In the genomic region with DNA sequence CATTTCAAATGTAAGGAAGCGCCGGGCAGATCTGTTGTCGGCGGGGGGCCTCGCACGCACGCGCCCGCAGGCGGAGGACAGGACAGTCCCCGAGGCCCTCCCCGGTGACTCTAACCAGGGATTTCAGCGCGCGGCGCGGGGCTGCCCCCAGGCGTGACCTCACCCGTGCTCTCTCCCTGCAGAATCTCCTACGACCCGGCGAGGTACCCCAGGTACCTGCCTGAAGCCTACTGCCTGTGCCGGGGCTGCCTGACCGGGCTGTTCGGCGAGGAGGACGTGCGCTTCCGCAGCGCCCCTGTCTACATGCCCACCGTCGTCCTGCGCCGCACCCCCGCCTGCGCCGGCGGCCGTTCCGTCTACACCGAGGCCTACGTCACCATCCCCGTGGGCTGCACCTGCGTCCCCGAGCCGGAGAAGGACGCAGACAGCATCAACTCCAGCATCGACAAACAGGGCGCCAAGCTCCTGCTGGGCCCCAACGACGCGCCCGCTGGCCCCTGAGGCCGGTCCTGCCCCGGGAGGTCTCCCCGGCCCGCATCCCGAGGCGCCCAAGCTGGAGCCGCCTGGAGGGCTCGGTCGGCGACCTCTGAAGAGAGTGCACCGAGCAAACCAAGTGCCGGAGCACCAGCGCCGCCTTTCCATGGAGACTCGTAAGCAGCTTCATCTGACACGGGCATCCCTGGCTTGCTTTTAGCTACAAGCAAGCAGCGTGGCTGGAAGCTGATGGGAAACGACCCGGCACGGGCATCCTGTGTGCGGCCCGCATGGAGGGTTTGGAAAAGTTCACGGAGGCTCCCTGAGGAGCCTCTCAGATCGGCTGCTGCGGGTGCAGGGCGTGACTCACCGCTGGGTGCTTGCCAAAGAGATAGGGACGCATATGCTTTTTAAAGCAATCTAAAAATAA, we compare ENCODE assay signal across 10 cellular contexts. TPM values are rescaled to one million over a fixed set of nuclear protein-coding genes. Genes with fewer than 3 reads are reported as not detected.
DNase-seq lines count a peak whose midpoint lies in the region; ATAC-seq and TF ChIP-seq lines count a peak whose summit lies in the region.
"Had no signal": no experiment of that assay in that cellular context is flagged by ENCODE, and none has a peak within 500 bp of the region (broad histone marks: within the 10 kb centered on the region; RNA-seq: fewer than 3 reads in every experiment).

No MANE protein-coding gene starts in this region.

- DNase-seq in NCI-H1417 (lab: John Stamatoyannopoulos, UW): peak in 2 of 3 experiments; percentile 64 to 68
- no peak for DNase-seq in NCI-H1417 treated with DMSO at 0.1 percent for 48 hours (lab: John Stamatoyannopoulos, UW)
- no peak for DNase-seq in esophagus muscularis mucosa (ENCODE audit: extremely low spot score)
- DNase-seq in natural killer cell treated with Interleukin-12 subunit alpha and Interleukin-12 subunit beta and Interleukin-15 and Interleukin-18, amount 100 ng/mL, for 72 hours (ENCODE audit: low spot score): no peak
- no peak for DNase-seq in T-helper 1 cell
- DNase-seq in GM13977 (ENCODE audit: low spot score): no peak

- in situ Hi-C loops in GM13977 (cut with MboI; ENCODE audit: low pct_unique_long_range_greater_than_20kb, low sequenced_read_pairs, unreplicated experiment): no loop called here

- peaks cover 0 to 7% of the 10 kb centered on the region in 2 donors for H3K27me3 Mint-ChIP-seq in natural killer cell treated with Interleukin-12 subunit alpha and Interleukin-12 subunit beta and Interleukin-15 and Interleukin-18, amount 100 ng/mL, for 72 hours

- TF ChIP-seq CTCF in esophagus muscularis mucosa (IDR thresholded peaks at IDR 0.05): no peak
- TF ChIP-seq CTCF in GM13977 (IDR thresholded peaks at IDR 0.05; ENCODE audit: extremely low read depth, insufficient read depth, missing control alignments): no peak

- TF ChIP-seq POLR2A in esophagus muscularis mucosa (IDR thresholded peaks at IDR 0.05; ENCODE audit: low read depth): no peak

- no peaks in the 10 kb centered on the region for H3K36me3 Mint-ChIP-seq in natural killer cell treated with Interleukin-12 subunit alpha and Interleukin-12 subunit beta and Interleukin-15 and Interleukin-18, amount 100 ng/mL, for 72 hours

- H3K9me3 Mint-ChIP-seq in natural killer cell treated with Interleukin-12 subunit alpha and Interleukin-12 subunit beta and Interleukin-15 and Interleukin-18, amount 100 ng/mL, for 72 hours: no peaks in the 10 kb centered on the region

- H3K4me3 ChIP-seq in esophagus muscularis mucosa: peak overlapping the region; percentile 43 to 51 (median 47)
- H3K4me3 ChIP-seq: BLaER1 treated with 17β-estradiol and CSF1 and Interleukin-3, amounts not matched to agents 10 nM and 100 nM; PC-9 had no signal

- H3K4me1 ChIP-seq in esophagus muscularis mucosa: peaks cover 8 to 13% (median 12%) of the 10 kb centered on the region in 4 donors

- H3K9me3 ChIP-seq in esophagus muscularis mucosa: no peaks in the 10 kb centered on the region
- H3K9me3 ChIP-seq: BLaER1 treated with 17β-estradiol and CSF1 and Interleukin-3, amounts not matched to agents 10 nM and 100 nM had no signal

- H3K27me3 ChIP-seq in esophagus muscularis mucosa: peaks cover 0 to 19% (median 0%) of the 10 kb centered on the region in 4 donors
- H3K27me3 ChIP-seq: BLaER1 treated with 17β-estradiol and CSF1 and Interleukin-3, amounts not matched to agents 10 nM and 100 nM had no signal

- peak; percentile 86 for ATAC-seq in SK-N-SH treated with all-trans-retinoic acid at 6 μM for 48 hours
- peak; percentile 37 to 52 for ATAC-seq in natural killer cell treated with Interleukin-12 subunit alpha and Interleukin-12 subunit beta and Interleukin-15 and Interleukin-18, amount 100 ng/mL, for 72 hours
- no peak for ATAC-seq in GM21786 (IDR thresholded peaks at IDR 0.05; ENCODE audit: unreplicated experiment)

- intact Hi-C loops in esophagus muscularis mucosa (cut with DNase I): no loop called here

- no peaks in the 10 kb centered on the region for H3K4me1 Mint-ChIP-seq in natural killer cell treated with Interleukin-12 subunit alpha and Interleukin-12 subunit beta and Interleukin-15 and Interleukin-18, amount 100 ng/mL, for 72 hours (ENCODE audit: low read depth in 2 of 2)

- no peak overlapping the region for H3K4me3 Mint-ChIP-seq in natural killer cell treated with Interleukin-12 subunit alpha and Interleukin-12 subunit beta and Interleukin-15 and Interleukin-18, amount 100 ng/mL, for 72 hours

- TF ChIP-seq EP300 in esophagus muscularis mucosa (IDR thresholded peaks at IDR 0.05): no peak

- peak overlapping the region in 2 of 4 donors; percentile 9 to 36 for H3K27ac ChIP-seq in esophagus muscularis mucosa (replicated peaks in 1 of 4)
- H3K27ac ChIP-seq: BLaER1 treated with 17β-estradiol and CSF1 and Interleukin-3, amounts not matched to agents 10 nM and 100 nM; PC-9 had no signal

- no peaks in the 10 kb centered on the region for H3K36me3 ChIP-seq in esophagus muscularis mucosa
- H3K36me3 ChIP-seq: BLaER1 treated with 17β-estradiol and CSF1 and Interleukin-3, amounts not matched to agents 10 nM and 100 nM had no signal

- H3K27ac Mint-ChIP-seq in natural killer cell treated with Interleukin-12 subunit alpha and Interleukin-12 subunit beta and Interleukin-15 and Interleukin-18, amount 100 ng/mL, for 72 hours: no peak overlapping the region

- 25% methylated on average over 7 of the region's 81 CpGs for WGBS in esophagus muscularis mucosa

TF ChIP-seq in SK-N-SH treated with all-trans-retinoic acid at 6 μM for 48 hours, 23 proteins besides CTCF, POLR2A, EP300 and RAD21:
- no peak for TF ChIP-seq ESRRG (CRISPR knock-in tag; IDR thresholded peaks at IDR 0.05)
- TF ChIP-seq CSDC2 (CRISPR knock-in tag; IDR thresholded peaks at IDR 0.05): no peak

RNA-seq across cellular contexts. Expression of gene IL17D, which starts 18.2 kb away (rescaled TPM):
- total RNA-seq in esophagus muscularis mucosa: 1 to 10 TPM; 4.2 to 9.9 (median 6.7) TPM
- under 1 TPM in 1 of 2 donors, not detected in 1; 0.22 TPM for total RNA-seq in natural killer cell treated with Interleukin-12 subunit alpha and Interleukin-12 subunit beta and Interleukin-15 and Interleukin-18, amount 100 ng/mL, for 72 hours

RNA-seq across cellular contexts. Expression of gene EEF1AKMT1, which starts 52.1 kb away (rescaled TPM):
- total RNA-seq in esophagus muscularis mucosa: 10 to 100 TPM; 13.1 to 18.7 (median 14.8) TPM
- total RNA-seq in natural killer cell treated with Interleukin-12 subunit alpha and Interleukin-12 subunit beta and Interleukin-15 and Interleukin-18, amount 100 ng/mL, for 72 hours: 10 to 100 TPM; 11.0 to 12.6 TPM

Comparison
In these comparisons a context has a peak if more than half of its experiments do, and no peak if none do; other contexts are left out.
1. DNase-seq: peak in NCI-H1417 (2 of 3); none in NCI-H1417 treated with DMSO at 0.1 percent for 48 hours (single experiment), esophagus muscularis mucosa (single experiment), natural killer cell treated with Interleukin-12 subunit alpha and Interleukin-12 subunit beta and Interleukin-15 and Interleukin-18, amount 100 ng/mL, for 72 hours (single experiment), T-helper 1 cell (0 of 5) and GM13977 (single experiment).
2. RNA of gene IL17D, which starts 18.2 kb away (total RNA-seq): 4.2 to 9.9 TPM in esophagus muscularis mucosa; 0.22 TPM in natural killer cell treated with Interleukin-12 subunit alpha and Interleukin-12 subunit beta and Interleukin-15 and Interleukin-18, amount 100 ng/mL, for 72 hours; every median in the first group is over 4 times any median in the second.